ENCODE assay signal across 17 cellular contexts in the genomic region with DNA sequence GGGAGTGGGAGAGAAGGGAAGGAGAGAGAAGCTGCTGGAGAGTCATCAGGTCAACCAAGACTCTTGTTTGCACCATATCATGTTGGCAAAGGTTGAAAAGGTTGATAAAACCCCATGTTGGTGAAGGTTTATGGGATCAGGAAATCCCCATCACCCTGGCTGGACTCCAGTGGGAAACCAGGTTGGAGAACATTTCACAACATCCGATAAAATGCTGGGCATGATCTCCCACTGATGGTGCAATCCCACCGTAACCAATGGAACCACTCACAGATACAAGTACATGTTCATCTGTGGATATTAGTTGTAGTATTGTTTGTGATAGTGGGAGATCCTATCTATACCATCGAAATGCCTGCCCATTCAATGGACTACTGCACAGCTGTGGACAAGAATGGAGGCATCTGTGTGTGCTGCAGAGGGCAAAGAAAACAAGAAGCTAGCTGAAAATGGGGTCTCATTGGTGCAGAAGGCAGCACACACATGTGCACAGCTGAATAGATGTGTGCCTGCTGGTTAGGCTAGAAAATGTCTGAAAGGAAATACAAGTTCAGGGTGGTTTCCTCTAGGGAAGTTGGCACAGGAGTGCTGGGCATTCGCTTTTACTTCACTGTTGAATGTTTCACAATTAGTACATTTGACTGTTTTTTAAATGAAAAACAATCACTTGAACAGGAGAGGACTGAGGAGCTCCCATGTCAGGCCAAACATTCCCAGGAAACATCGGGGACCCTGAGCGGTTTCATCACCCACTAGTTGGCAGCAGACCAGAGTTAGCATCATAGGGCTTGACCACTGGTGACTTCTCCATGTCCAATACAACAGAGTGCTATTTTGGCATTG.
A peak's percentile ranks its signal among the peaks of the same experiment; 100 is the strongest.
DNase-seq lines count a peak whose midpoint lies in the region; ATAC-seq and TF ChIP-seq lines count a peak whose summit lies in the region.
"Had no signal": no experiment of that assay in that cellular context is flagged by ENCODE, and none has a peak within 500 bp of the region (broad histone marks: within the 10 kb centered on the region; RNA-seq: fewer than 3 reads in every experiment).

No MANE protein-coding gene starts in this region.

- H3K4me3 Mint-ChIP-seq in MCF 10A (ENCODE audit: unreplicated experiment), result no peak overlapping the region
- H3K4me3 Mint-ChIP-seq: CD4-positive, CD25-positive, alpha-beta regulatory T cell had no signal

- intact Hi-C loops in MCF 10A (cut with micrococcal nuclease) (no loop called here), breast epithelium (cut with DNase I; ENCODE audit: low total_unique reads) (no loop called here), posterior vena cava (cut with DNase I) (no loop called here)

- POLR2A ChIA-PET in MCF 10A (lab: Yijun Ruan, JAX), result no interaction called here

- H3K27me3 Mint-ChIP-seq in MCF 10A (ENCODE audit: insufficient read depth, unreplicated experiment), result no peaks in the 10 kb centered on the region
- H3K27me3 Mint-ChIP-seq: CD4-positive, CD25-positive, alpha-beta regulatory T cell had no signal

- no TSS peak for BruUV-seq in MCF 10A (replicated peaks; lab: Mats Ljungman, UMichigan)

- H3K36me3 ChIP-seq in breast epithelium, result no peaks in the 10 kb centered on the region

- no peak for TF ChIP-seq POLR2A in breast epithelium (IDR thresholded peaks at IDR 0.05)

- DNase-seq in MCF 10A (ENCODE audit: unreplicated experiment), result peak; percentile 56
- no peak for DNase-seq in breast epithelium (ENCODE audit: low spot score in 2 of 2)
- DNase-seq in dermis blood vessel endothelial cell, result peak; percentile 42
- DNase-seq in left lobe of liver (ENCODE audit: low spot score), result peak; percentile 66
- peak; percentile 23 for DNase-seq in posterior vena cava (ENCODE audit: low spot score)
- DNase-seq in COLO668 (lab: John Stamatoyannopoulos, UW; ENCODE audit: unreplicated experiment), result no peak
- DNase-seq in activated CD8-positive, alpha-beta memory T cell treated with anti-CD3 and anti-CD28 coated beads, Interleukin-2, amount 50 U/mL, for 4 hours, result no peak
- DNase-seq: Calu3; CD4-positive, CD25-positive, alpha-beta regulatory T cell; DMS 273 treated with DMSO at 0.1 percent for 48 hours; DMS79 treated with DMSO at 0.1 percent for 48 hours; EL; GM23248 had no signal

- peaks cover 7% of the 10 kb centered on the region for H3K4me1 Mint-ChIP-seq in MCF 10A (ENCODE audit: insufficient read depth, unreplicated experiment)
- H3K4me1 Mint-ChIP-seq: CD4-positive, CD25-positive, alpha-beta regulatory T cell had no signal

- no peak overlapping the region for H3K4me3 ChIP-seq in breast epithelium
- H3K4me3 ChIP-seq: GM23248 had no signal

- H3K36me3 Mint-ChIP-seq in MCF 10A (ENCODE audit: insufficient read depth, unreplicated experiment), result no peaks in the 10 kb centered on the region
- H3K36me3 Mint-ChIP-seq: CD4-positive, CD25-positive, alpha-beta regulatory T cell had no signal

- no peaks in the 10 kb centered on the region for H3K9me3 Mint-ChIP-seq in MCF 10A (ENCODE audit: unreplicated experiment)

- ATAC-seq in left lobe of liver, result peak; percentile 78
- no peak for ATAC-seq in HG02885 (IDR thresholded peaks at IDR 0.05; ENCODE audit: poor library complexity, unreplicated experiment)
- ATAC-seq: HCT116 had no signal

- no peaks in the 10 kb centered on the region for H3K27me3 ChIP-seq in breast epithelium

- CTCF ChIA-PET in MCF 10A (lab: Yijun Ruan, JAX), result no interaction called here

- H3K9me3 ChIP-seq in breast epithelium, result no peaks in the 10 kb centered on the region

- H3K27ac ChIP-seq in breast epithelium, result no peak overlapping the region
- H3K27ac ChIP-seq: 22Rv1, GM23248, HL-60 had no signal

- H3K4me1 ChIP-seq in breast epithelium, result no peaks in the 10 kb centered on the region

- TF ChIP-seq CTCF in MCF 10A (IDR thresholded peaks at IDR 0.05; ENCODE audit: unreplicated experiment) (no peak), breast epithelium (IDR thresholded peaks at IDR 0.05) (no peak)

- no peak overlapping the region for H3K27ac Mint-ChIP-seq in MCF 10A (ENCODE audit: low read depth, unreplicated experiment)

Comparison
In these comparisons a context has a peak if more than half of its experiments do, and no peak if none do; other contexts are left out.
1. DNase-seq: peak in MCF 10A (single experiment), dermis blood vessel endothelial cell (single experiment), left lobe of liver (single experiment) and posterior vena cava (single experiment); none in breast epithelium (0 of 2), COLO668 (single experiment) and activated CD8-positive, alpha-beta memory T cell treated with anti-CD3 and anti-CD28 coated beads, Interleukin-2, amount 50 U/mL, for 4 hours (single experiment).